29 cellular contexts compared by ENCODE assay signal in the genomic region with DNA sequence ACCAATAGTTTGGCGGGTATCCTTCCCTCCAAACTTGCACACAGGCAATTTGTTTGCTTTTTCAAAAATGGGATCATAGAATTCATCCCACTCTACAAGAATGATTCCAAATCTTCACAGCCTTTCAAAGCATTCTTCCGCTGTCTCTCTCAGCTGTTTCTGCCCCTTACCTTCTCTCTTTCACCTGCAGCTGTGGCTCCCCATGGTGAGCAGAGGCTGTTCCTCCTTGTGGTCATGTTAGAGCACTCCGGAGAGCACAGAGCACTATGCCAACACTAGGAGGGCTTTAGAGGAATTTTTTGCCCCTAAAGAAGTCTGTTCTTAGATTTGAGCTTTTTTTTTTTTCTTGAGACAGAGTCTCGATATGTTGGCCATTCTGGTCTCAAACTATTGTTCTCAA.
"Had no signal": no experiment of that assay in that cellular context is flagged by ENCODE, and none has a peak within 500 bp of the region (broad histone marks: within the 10 kb centered on the region; RNA-seq: fewer than 3 reads in every experiment).

No MANE protein-coding gene starts in this region.

- H3K27ac Mint-ChIP-seq: activated CD4-positive, alpha-beta T cell treated with anti-CD3 and anti-CD28 coated beads for 36 hours; activated CD8-positive, alpha-beta memory T cell treated with anti-CD3 and anti-CD28 coated beads, Interleukin-2, amount 10 ng/mL, durations not matched to agents 7 days and 5 days; activated CD8-positive, alpha-beta T cell treated with anti-CD3 and anti-CD28 coated beads, Interleukin-2, amount 10 ng/mL, durations not matched to agents 7 days and 5 days; activated naive CD8-positive, alpha-beta T cell; activated T-cell treated with anti-CD3 and anti-CD28 coated beads, Interleukin-2, amount 50 U/mL, for 72 hours; immature natural killer cell; mesothelial cell of epicardium had no signal

- H3K27me3 Mint-ChIP-seq: activated CD4-positive, alpha-beta T cell treated with anti-CD3 and anti-CD28 coated beads for 36 hours; activated CD8-positive, alpha-beta memory T cell treated with anti-CD3 and anti-CD28 coated beads, Interleukin-2, amount 10 ng/mL, durations not matched to agents 7 days and 5 days; activated naive CD8-positive, alpha-beta T cell; central memory CD8-positive, alpha-beta T cell; naive B cell had no signal

- H3K9me3 Mint-ChIP-seq: activated T-cell treated with anti-CD3 and anti-CD28 coated beads, Interleukin-2, amount 50 U/mL, for 72 hours; central memory CD8-positive, alpha-beta T cell; immature natural killer cell; mesothelial cell of epicardium; naive B cell had no signal

- H3K27me3 ChIP-seq: esophagus squamous epithelium, pancreas, testis, transverse colon had no signal

- H3K36me3 ChIP-seq: esophagus squamous epithelium, pancreas, prostate gland, transverse colon had no signal

- H3K4me1 ChIP-seq: prostate gland, testis, transverse colon had no signal

- H3K27ac ChIP-seq: epithelial cell of prostate, esophagus squamous epithelium, pancreas, prostate gland, skin epidermis, testis, transverse colon had no signal

- H3K4me1 Mint-ChIP-seq: activated CD4-positive, alpha-beta T cell treated with anti-CD3 and anti-CD28 coated beads for 36 hours; central memory CD8-positive, alpha-beta T cell; immature natural killer cell had no signal

- H3K4me3 ChIP-seq: esophagus squamous epithelium, pancreas, prostate gland, skin epidermis, testis, transverse colon had no signal

- ATAC-seq: activated CD4-positive, alpha-beta T cell treated with anti-CD3 and anti-CD28 coated beads for 36 hours; activated CD8-positive, alpha-beta memory T cell treated with anti-CD3 and anti-CD28 coated beads, Interleukin-2, amount 10 ng/mL, durations not matched to agents 7 days and 5 days; activated CD8-positive, alpha-beta T cell treated with anti-CD3 and anti-CD28 coated beads, Interleukin-2, amount 10 ng/mL, durations not matched to agents 7 days and 5 days; pancreas; sciatic nerve; stimulated activated naive CD8-positive, alpha-beta T cell treated with anti-CD3 and anti-CD28 coated beads, Interleukin-15, Interleukin-2, amounts not matched to agents 100 U/mL and 50 U/mL, for 24 hours had no signal

- H3K4me3 Mint-ChIP-seq: activated CD4-positive, alpha-beta T cell treated with anti-CD3 and anti-CD28 coated beads for 36 hours; activated CD8-positive, alpha-beta memory T cell treated with anti-CD3 and anti-CD28 coated beads, Interleukin-2, amount 10 ng/mL, durations not matched to agents 7 days and 5 days; activated CD8-positive, alpha-beta T cell treated with anti-CD3 and anti-CD28 coated beads, Interleukin-2, amount 10 ng/mL, durations not matched to agents 7 days and 5 days; activated naive CD8-positive, alpha-beta T cell; activated T-cell treated with anti-CD3 and anti-CD28 coated beads, Interleukin-2, amount 50 U/mL, for 72 hours; central memory CD8-positive, alpha-beta T cell; immature natural killer cell; mesothelial cell of epicardium; naive B cell had no signal

- H3K36me3 Mint-ChIP-seq: activated CD8-positive, alpha-beta memory T cell treated with anti-CD3 and anti-CD28 coated beads, Interleukin-2, amount 10 ng/mL, durations not matched to agents 7 days and 5 days; activated naive CD8-positive, alpha-beta T cell; immature natural killer cell; mesothelial cell of epicardium; naive B cell had no signal

- DNase-seq: activated CD4-positive, alpha-beta T cell treated with anti-CD3 and anti-CD28 coated beads for 36 hours; activated CD4-positive, CD25-positive, alpha-beta regulatory T cell; activated CD8-positive, alpha-beta memory T cell treated with anti-CD3 and anti-CD28 coated beads, Interleukin-2, amount 10 ng/mL, durations not matched to agents 7 days and 5 days; activated CD8-positive, alpha-beta T cell treated with anti-CD3 and anti-CD28 coated beads, Interleukin-2, amount 10 ng/mL, durations not matched to agents 7 days and 5 days; activated naive CD4-positive, alpha-beta T cell treated with Interleukin-2 at 50 U/mL for 16 hours; activated T-cell treated with anti-CD3 and anti-CD28 coated beads for 4 hours; activated T-cell treated with anti-CD3 and anti-CD28 coated beads, Interleukin-2, amount 50 U/mL, for 72 hours; anterior cingulate cortex; dermis blood vessel endothelial cell; effector CD4-positive, alpha-beta T cell; esophagus squamous epithelium; foreskin melanocyte; immature natural killer cell; naive B cell; nucleus accumbens; pancreas; retina; stimulated activated CD4-positive, alpha-beta T cell treated with anti-CD3 and anti-CD28 coated beads, Interleukin-12 subunit alpha, Interleukin-12 subunit beta, amount 100 ng/mL, for 4 hours; stimulated activated CD4-positive, alpha-beta T cell treated with anti-CD3 and anti-CD28 coated beads, Interleukin-4, amount 100 ng/mL, for 1 hour; stimulated activated naive CD8-positive, alpha-beta T cell treated with anti-CD3 and anti-CD28 coated beads, Interleukin-15, Interleukin-2, amounts not matched to agents 100 U/mL and 50 U/mL, for 24 hours; testis; transverse colon had no signal

- H3K9me3 ChIP-seq: esophagus squamous epithelium, pancreas, prostate gland, testis, transverse colon had no signal
